8 cellular contexts compared by ENCODE assay signal in genomic region chr7:157397751-157398691, GRCh38.
A peak's percentile ranks its signal among the peaks of the same experiment; 100 is the strongest.
DNase-seq lines count a peak whose midpoint lies in the region; ATAC-seq, FAIRE-seq and TF ChIP-seq lines count a peak whose summit lies in the region.

No MANE protein-coding gene starts in this region.

- H3K27me3 ChIP-seq in SJCRH30 (no peaks in the 10 kb centered on the region), neural cell (ENCODE audit: insufficient read depth, low read depth, low read length) (no peaks in the 10 kb centered on the region)

- H3K9me3 ChIP-seq in SJCRH30 (replicated peaks) (no peaks in the 10 kb centered on the region), neural cell (ENCODE audit: low read length) (no peaks in the 10 kb centered on the region)

- H3K9ac ChIP-seq in neural cell (ENCODE audit: low read length): no peak overlapping the region

- no peak overlapping the region for H3K4me2 ChIP-seq in neural cell (ENCODE audit: low read length)

- peak overlapping the region; percentile 36 for H3K4me3 ChIP-seq in SJCRH30
- no peak overlapping the region for H3K4me3 ChIP-seq in neural cell (ENCODE audit: low read length)

- DNase-seq in DMS79 treated with DMSO at 0.1 percent for 48 hours (lab: John Stamatoyannopoulos, UW) (peak; percentile 73), HT-29 (ENCODE audit: low spot score) (peak; percentile 70), SJCRH30 (peak; percentile 86 to 92), GM12891 (ENCODE audit: insufficient read length, low spot score) (no peak)

- peaks cover 40% of the 10 kb centered on the region for H3K4me1 ChIP-seq in SJCRH30

- ATAC-seq in esophagus mucosa (peak; percentile 73), GM19324 (IDR thresholded peaks at IDR 0.05; ENCODE audit: low FRiP score, unreplicated experiment) (no peak), HG02610 (IDR thresholded peaks at IDR 0.05; ENCODE audit: unreplicated experiment) (no peak)

- TF ChIP-seq POLR2A in GM12891 (IDR thresholded peaks at IDR 0.05; ENCODE audit: low read depth, low read length): no peak

- TF ChIP-seq CTCF in neural cell (IDR thresholded peaks at IDR 0.05; ENCODE audit: poor library complexity, severe bottlenecking): no peak

- no peaks in the 10 kb centered on the region for H4K20me1 ChIP-seq in neural cell (ENCODE audit: insufficient read depth)

- H3K36me3 ChIP-seq in SJCRH30: peaks cover 12% of the 10 kb centered on the region
- no peaks in the 10 kb centered on the region for H3K36me3 ChIP-seq in neural cell (ENCODE audit: insufficient read depth, low read length)

- peaks cover 4% of the 10 kb centered on the region for H3K79me2 ChIP-seq in neural cell (replicated peaks; ENCODE audit: insufficient read depth, low read length)

- H3F3A ChIP-seq in neural cell (ENCODE audit: insufficient read depth, low read length, poor library complexity, severe bottlenecking): no peaks in the 10 kb centered on the region

- H3K9me2 ChIP-seq in neural cell (ENCODE audit: insufficient read depth, low read length): no peaks in the 10 kb centered on the region

- FAIRE-seq in GM12891 (lab: Jason Lieb, UNC): no peak

- H2AFZ ChIP-seq in neural cell (ENCODE audit: low read depth, low read length): no peak overlapping the region

- TF ChIP-seq RAD21 in neural cell (conservative IDR thresholded peaks at IDR 0.05): peak; percentile 18

- H3K27ac ChIP-seq in SJCRH30 (peak overlapping the region; percentile 99), neural cell (ENCODE audit: low read length) (no peak overlapping the region)

- TF ChIP-seq EP300 in neural cell (conservative IDR thresholded peaks at IDR 0.05; ENCODE audit: poor library complexity, severe bottlenecking): no peak

TF ChIP-seq in neural cell, 6 proteins besides CTCF, POLR2A, EP300 and RAD21:
- peak; percentile 46 for TF ChIP-seq SMC3 (conservative IDR thresholded peaks at IDR 0.05; ENCODE audit: poor library complexity)
- TF ChIP-seq POLR2AphosphoS5 (IDR thresholded peaks at IDR 0.05): no peak

TF ChIP-seq in GM12891, 5 proteins besides CTCF, POLR2A, EP300 and RAD21:
- no peak for TF ChIP-seq POLR2AphosphoS5 (IDR thresholded peaks at IDR 0.05; ENCODE audit: low read depth, low read length)
- TF ChIP-seq TAF1 (IDR thresholded peaks at IDR 0.05; ENCODE audit: low read depth, low read length): no peak
